In the genomic region with DNA sequence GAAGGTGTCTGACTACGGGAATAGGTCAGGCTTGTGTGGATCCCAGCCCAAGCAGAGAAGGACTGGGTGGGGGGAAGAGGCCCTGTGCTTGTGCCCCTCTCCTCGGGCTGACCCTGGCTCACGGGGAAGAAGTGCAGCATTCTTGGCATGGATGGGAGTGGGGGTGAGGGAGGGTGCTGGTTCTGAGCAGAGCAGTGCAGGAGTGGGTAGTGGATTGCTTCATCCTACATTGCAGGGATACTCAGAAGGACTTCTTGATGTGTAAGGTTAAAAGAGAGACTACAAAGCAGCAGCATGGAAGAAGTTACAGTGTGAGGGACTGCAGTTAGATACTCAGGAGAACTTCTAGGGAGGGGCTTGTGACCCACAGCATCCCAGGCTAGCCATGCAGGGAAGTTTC, we compare ENCODE assay signal across 12 cellular contexts. TPM values are rescaled to one million over a fixed set of nuclear protein-coding genes. Genes with fewer than 3 reads are reported as not detected.
DNase-seq lines count a peak whose midpoint lies in the region; ATAC-seq and TF ChIP-seq lines count a peak whose summit lies in the region.
"Had no signal": no experiment of that assay in that cellular context is flagged by ENCODE, and none has a peak within 500 bp of the region (broad histone marks: within the 10 kb centered on the region; RNA-seq: fewer than 3 reads in every experiment).

No MANE protein-coding gene starts in this region.

- H3K9me3 Mint-ChIP-seq in H9 = no peaks in the 10 kb centered on the region
- H3K9me3 Mint-ChIP-seq: memory B cell had no signal

- H3K27me3 ChIP-seq in H9 (ENCODE audit: insufficient read depth, low read length) (no peaks in the 10 kb centered on the region), prostate gland (replicated peaks; ENCODE audit: insufficient read depth) (no peaks in the 10 kb centered on the region)

- H3K79me1 ChIP-seq in H9 (ENCODE audit: insufficient read depth, low read depth, low read length, poor library complexity, severe bottlenecking) = no peaks in the 10 kb centered on the region

- H3K4me1 Mint-ChIP-seq in H9 = peaks cover 52 to 57% of the 10 kb centered on the region in 2 experiments

- intact Hi-C loops in prostate gland (cut with DNase I) = no loop called here

- ATAC-seq in HG03469 (IDR thresholded peaks at IDR 0.05; ENCODE audit: unreplicated experiment) = no peak

- H4K20me1 ChIP-seq in H9 (ENCODE audit: control insufficient read depth, insufficient read depth, insufficient read length) = no peaks in the 10 kb centered on the region

- H3T11ph ChIP-seq in H9 (ENCODE audit: low read length) = no peak overlapping the region

- no peak overlapping the region for H2BK5ac ChIP-seq in H9 (ENCODE audit: insufficient read length, low read length)

- TF ChIP-seq POLR2A in prostate gland (IDR thresholded peaks at IDR 0.05) = no peak

- no peak overlapping the region for H2BK120ac ChIP-seq in H9 (ENCODE audit: low read depth, low read length, poor library complexity, severe bottlenecking)

- peaks cover 0 to 4% (median 2%) of the 10 kb centered on the region in 3 experiments; a peak in 3 of 7 replicates for H3K36me3 Mint-ChIP-seq in H9 (ENCODE audit: insufficient read depth in 1 of 3, low read depth in 3 of 3)
- H3K36me3 Mint-ChIP-seq: memory B cell had no signal

- peak overlapping the region in 1 of 3 experiments; percentile 48; a peak in 3 of 7 replicates for H3K27ac Mint-ChIP-seq in H9
- H3K27ac Mint-ChIP-seq: memory B cell had no signal

- H2BK12ac ChIP-seq in H9 (ENCODE audit: insufficient read length, low read depth, low read length) = no peak overlapping the region

- peaks cover 11% of the 10 kb centered on the region for H3K23me2 ChIP-seq in H9 (ENCODE audit: insufficient read length, low read depth, low read length, poor library complexity, severe bottlenecking)

- H3K36me3 ChIP-seq in prostate gland = no peaks in the 10 kb centered on the region

- H3K14ac ChIP-seq in H9 (ENCODE audit: insufficient read depth, low read length) = no peak overlapping the region; the same call in 1 of the 2 replicates

- H2BK15ac ChIP-seq in H9 (ENCODE audit: low read depth, low read length) = no peak overlapping the region

- peak overlapping the region; percentile 66 to 79; a peak in 3 of 5 replicates for H3K4me3 Mint-ChIP-seq in H9

- no peak for TF ChIP-seq CTCF in H9 (conservative IDR thresholded peaks at IDR 0.05)
- no peak for TF ChIP-seq CTCF in astrocyte of the spinal cord (IDR thresholded peaks at IDR 0.05; ENCODE audit: low read depth, low read length)
- TF ChIP-seq CTCF in prostate gland (IDR thresholded peaks at IDR 0.05) = no peak

- no peak overlapping the region for H4K8ac ChIP-seq in H9 (replicated peaks; ENCODE audit: insufficient read length, low read depth, low read length)

- H2AK5ac ChIP-seq in H9 (ENCODE audit: insufficient read length, low read length) = no peak overlapping the region

- H3K56ac ChIP-seq in H9 (ENCODE audit: insufficient read length, low read depth, low read length) = no peak overlapping the region

- peaks cover 27% of the 10 kb centered on the region; the same call in 1 of the 2 replicates for H3K79me2 ChIP-seq in H9 (ENCODE audit: insufficient read depth, low read length)

- H3K18ac ChIP-seq in H9 (ENCODE audit: insufficient read length, low read depth, low read length) = no peak overlapping the region

- H3K9ac ChIP-seq in H9 (ENCODE audit: extremely low read depth, insufficient read length, low read length) = no peak overlapping the region

- H3K27ac ChIP-seq in H9 (ENCODE audit: insufficient read length, low read depth, low read length) (no peak overlapping the region), prostate gland (no peak overlapping the region)
- H3K27ac ChIP-seq: VCaP had no signal

- H3K23ac ChIP-seq in H9 (ENCODE audit: insufficient read length, low read depth, low read length) = no peak overlapping the region

- peak overlapping the region; percentile 30 for H3K4me2 ChIP-seq in H9 (ENCODE audit: insufficient read depth, insufficient read length, low read length)

- no peak overlapping the region for H4K91ac ChIP-seq in H9 (ENCODE audit: insufficient read length, low read depth, low read length)

- H2AFZ ChIP-seq in H9 (ENCODE audit: low read length) = no peak overlapping the region

- H2BK20ac ChIP-seq in H9 (ENCODE audit: low read depth, low read length, poor library complexity, severe bottlenecking) = no peak overlapping the region

- in situ Hi-C loops in astrocyte of the spinal cord (cut with HindIII; ENCODE audit: low sequenced_read_pairs) = no loop called here

- H3K4me1 ChIP-seq in H9 (ENCODE audit: insufficient read depth, low read length) (peaks cover 12% of the 10 kb centered on the region; the same call in 1 of the 2 replicates), prostate gland (replicated peaks) (peaks cover 4% of the 10 kb centered on the region)

- H3K4me3 ChIP-seq in astrocyte of the spinal cord (ENCODE audit: low read depth, low read length) = peak overlapping the region; percentile 67
- no peak overlapping the region for H3K4me3 ChIP-seq in prostate gland

- peaks cover 2% of the 10 kb centered on the region; the same call in 1 of the 2 replicates for H3K27me3 Mint-ChIP-seq in H9 (ENCODE audit: low read depth)

- no peak overlapping the region for H4K5ac ChIP-seq in H9 (ENCODE audit: insufficient read length, low read depth, low read length)

- no peak overlapping the region for H3K4ac ChIP-seq in H9 (ENCODE audit: low read depth, low read length)

- DNase-seq in H9 = no peak
- no peak for DNase-seq in astrocyte of the spinal cord (ENCODE audit: low read depth, low spot score)
- peak; percentile 85 for DNase-seq in iris pigment epithelial cell (ENCODE audit: low read depth)
- peak; percentile 48 for DNase-seq in superior temporal gyrus (ENCODE audit: extremely low spot score)
- DNase-seq in prostate gland (ENCODE audit: low spot score) = no peak
- no peak for DNase-seq in OCI-M2 (lab: John Stamatoyannopoulos, UW; ENCODE audit: unreplicated experiment)
- DNase-seq in NCI-H1105 (lab: John Stamatoyannopoulos, UW) = no peak
- DNase-seq: NK-92 treated with Interleukin-12 subunit alpha and Interleukin-12 subunit beta, amount 100 ng/mL, for 24 hours; stimulated activated CD4-positive, alpha-beta T cell treated with anti-CD3 and anti-CD28 coated beads, Interleukin-4, amount 100 ng/mL, for 1 hour had no signal

- H3K9me3 ChIP-seq in H9 (ENCODE audit: control insufficient read depth, low read depth, low read length) = no peaks in the 10 kb centered on the region
- H3K9me3 ChIP-seq in prostate gland = no peaks in the 10 kb centered on the region

- no CpG with 5 or more reads among the region's 3 CpGs for WGBS in H9 (ENCODE audit: extremely low coverage, insufficient read length, low lambda C conversion rate)
- WGBS in prostate gland = 25% methylated on average over 3 of the region's 3 CpGs

RNA-seq across cellular contexts. Expression of gene ARHGAP23, which starts 2.1 kb away (rescaled TPM):
- total RNA-seq in H9 (2021) = 96.3 and 97.9 TPM in 2 replicates
- 100 to 1,000 TPM in 1 of 2 donors, 10 to 100 TPM in 1; 27.3 to 204 TPM for total RNA-seq in prostate gland

Comparison
In these comparisons a context has a peak if more than half of its experiments do, and no peak if none do; other contexts are left out.
1. DNase-seq: peak in iris pigment epithelial cell (single experiment) and superior temporal gyrus (single experiment); none in H9 (single experiment), astrocyte of the spinal cord (single experiment), prostate gland (single experiment), OCI-M2 (single experiment) and NCI-H1105 (single experiment).